ENCODE assay signal across 28 cellular contexts in the genomic region with DNA sequence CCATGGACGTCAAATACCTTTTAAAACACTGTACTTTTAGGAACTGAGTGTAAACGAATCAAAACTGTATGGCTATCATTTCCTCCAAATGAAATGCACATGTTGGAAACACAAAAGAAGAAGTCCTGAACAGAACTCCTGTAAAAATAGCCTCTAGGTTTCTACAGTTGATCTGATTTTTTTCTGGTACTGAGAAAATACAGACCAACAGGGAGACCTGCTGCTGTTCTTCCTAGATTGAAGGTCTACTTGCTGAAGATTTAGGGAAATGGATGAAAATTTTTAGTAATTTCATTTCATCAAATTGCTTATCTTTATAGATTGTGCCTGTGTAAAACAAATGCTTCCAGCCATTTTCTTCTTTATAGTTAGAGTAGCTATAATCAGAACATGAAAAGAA.
"Had no signal": no experiment of that assay in that cellular context is flagged by ENCODE, and none has a peak within 500 bp of the region (broad histone marks: within the 10 kb centered on the region; RNA-seq: fewer than 3 reads in every experiment).

No MANE protein-coding gene starts in this region.

- H3K27me3 ChIP-seq: esophagus muscularis mucosa, heart right ventricle, left lung, right lobe of liver, testis had no signal

- H3K9me3 ChIP-seq: esophagus muscularis mucosa, heart right ventricle, left lung, lower lobe of right lung, mucosa of descending colon, right lobe of liver, testis had no signal

- DNase-seq: activated CD4-positive, alpha-beta memory T cell treated with anti-CD3 and anti-CD28 coated beads for 36 hours; activated CD4-positive, alpha-beta T cell treated with anti-CD3 and anti-CD28 coated beads, Interleukin-2, amount 10 ng/mL, durations not matched to agents 24 days and 14 days; activated CD4-positive, CD25-positive, alpha-beta regulatory T cell treated with anti-CD3 and anti-CD28 coated beads, Interleukin-2, amount 50 U/mL, for 72 hours; activated CD8-positive, alpha-beta memory T cell treated with anti-CD3 and anti-CD28 coated beads, Interleukin-2, amount 50 U/mL, for 4 hours; activated effector memory CD4-positive, alpha-beta T cell treated with anti-CD3 and anti-CD28 coated beads, Interleukin-2, amount 50 U/mL, for 16 hours; activated naive CD4-positive, alpha-beta T cell treated with anti-CD3 and anti-CD28 coated beads, Interleukin-2, amount 10 ng/mL, durations not matched to agents 7 days and 5 days; activated naive CD8-positive, alpha-beta T cell treated with anti-CD3 and anti-CD28 coated beads, Interleukin-2, amount 10 ng/mL, durations not matched to agents 7 days and 5 days; activated T-cell treated with anti-CD3 and anti-CD28 coated beads, Interleukin-2, amount 50 U/mL, for 1 hour; amygdala; foreskin melanocyte; heart right ventricle; left lung; lower lobe of right lung; mesendoderm; mucosa of descending colon; right lobe of liver; stimulated activated CD4-positive, alpha-beta T cell treated with anti-CD3 and anti-CD28 coated beads, Interleukin-12 subunit alpha, Interleukin-12 subunit beta, amount 100 ng/mL, for 4 hours; stimulated activated CD4-positive, alpha-beta T cell treated with anti-CD3 and anti-CD28 coated beads, Interleukin-4, amount 100 ng/mL, for 1 hour; stimulated activated naive CD8-positive, alpha-beta T cell treated with anti-CD3 and anti-CD28 coated beads, Interleukin-15, Interleukin-2, amounts not matched to agents 100 U/mL and 50 U/mL, for 24 hours; T-helper 9 cell; testis; trophoblast cell had no signal

- H3K27me3 Mint-ChIP-seq: activated CD4-positive, alpha-beta memory T cell treated with anti-CD3 and anti-CD28 coated beads for 36 hours; activated CD4-positive, alpha-beta T cell treated with anti-CD3 and anti-CD28 coated beads, Interleukin-2, amount 10 ng/mL, durations not matched to agents 24 days and 14 days; activated naive CD4-positive, alpha-beta T cell treated with anti-CD3 and anti-CD28 coated beads, Interleukin-2, amount 10 ng/mL, durations not matched to agents 7 days and 5 days; activated naive CD8-positive, alpha-beta T cell treated with anti-CD3 and anti-CD28 coated beads, Interleukin-2, amount 10 ng/mL, durations not matched to agents 7 days and 5 days; central memory CD8-positive, alpha-beta T cell; dendritic cell treated with granulocyte-macrophage colony-stimulating factor and Interleukin-4, amounts not matched to agents 40 ng/mL and 50 ng/mL, for 4 days; natural killer cell treated with Interleukin-12 subunit alpha and Interleukin-12 subunit beta and Interleukin-15 and Interleukin-18, amount 100 ng/mL, for 72 hours had no signal

- H3K4me1 ChIP-seq: esophagus muscularis mucosa, heart right ventricle, left lung, lower lobe of right lung, right lobe of liver, testis had no signal

- H3K4me1 Mint-ChIP-seq: activated CD4-positive, alpha-beta T cell treated with anti-CD3 and anti-CD28 coated beads, Interleukin-2, amount 10 ng/mL, durations not matched to agents 24 days and 14 days; activated naive CD4-positive, alpha-beta T cell treated with anti-CD3 and anti-CD28 coated beads, Interleukin-2, amount 10 ng/mL, durations not matched to agents 7 days and 5 days; activated naive CD8-positive, alpha-beta T cell treated with anti-CD3 and anti-CD28 coated beads, Interleukin-2, amount 10 ng/mL, durations not matched to agents 7 days and 5 days; central memory CD8-positive, alpha-beta T cell had no signal

- H3K4me3 ChIP-seq: esophagus muscularis mucosa, heart right ventricle, left lung, lower lobe of right lung, mucosa of descending colon, right lobe of liver, testis had no signal

- H3K9me3 Mint-ChIP-seq: activated CD4-positive, alpha-beta T cell treated with anti-CD3 and anti-CD28 coated beads, Interleukin-2, amount 10 ng/mL, durations not matched to agents 24 days and 14 days; activated naive CD8-positive, alpha-beta T cell treated with anti-CD3 and anti-CD28 coated beads, Interleukin-2, amount 10 ng/mL, durations not matched to agents 7 days and 5 days; activated T-helper 1 cell treated with anti-CD3 and anti-CD28 coated beads, Interleukin-12 subunit alpha, Interleukin-12 subunit beta, Interleukin-2, Interleukin-4 antibody, amounts not matched to agents 30 ng/mL and 10 ng/mL and 1 ng/mL, durations not matched to agents 14 hours and 24 hours and 36 hours; dendritic cell treated with granulocyte-macrophage colony-stimulating factor and Interleukin-4, amounts not matched to agents 40 ng/mL and 50 ng/mL, for 4 days; T-helper 1 cell treated with Interleukin-12 subunit alpha and Interleukin-12 subunit beta and Interleukin-4 antibody, amounts not matched to agents 30 μg/mL and 1 μg/mL, for 36 hours had no signal

- H3K36me3 ChIP-seq: esophagus muscularis mucosa, heart right ventricle, left lung, lower lobe of right lung, right lobe of liver had no signal

- H3K36me3 Mint-ChIP-seq: activated CD4-positive, alpha-beta memory T cell treated with anti-CD3 and anti-CD28 coated beads for 36 hours; activated naive CD4-positive, alpha-beta T cell treated with anti-CD3 and anti-CD28 coated beads, Interleukin-2, amount 10 ng/mL, durations not matched to agents 7 days and 5 days; activated naive CD8-positive, alpha-beta T cell treated with anti-CD3 and anti-CD28 coated beads, Interleukin-2, amount 10 ng/mL, durations not matched to agents 7 days and 5 days; natural killer cell treated with Interleukin-12 subunit alpha and Interleukin-12 subunit beta and Interleukin-15 and Interleukin-18, amount 100 ng/mL, for 72 hours had no signal

- H3K27ac ChIP-seq: esophagus muscularis mucosa, heart right ventricle, left lung, lower lobe of right lung, right lobe of liver, testis had no signal

- H3K27ac Mint-ChIP-seq: activated CD4-positive, alpha-beta memory T cell treated with anti-CD3 and anti-CD28 coated beads for 36 hours; activated CD4-positive, alpha-beta T cell treated with anti-CD3 and anti-CD28 coated beads, Interleukin-2, amount 10 ng/mL, durations not matched to agents 24 days and 14 days; activated naive CD4-positive, alpha-beta T cell treated with anti-CD3 and anti-CD28 coated beads, Interleukin-2, amount 10 ng/mL, durations not matched to agents 7 days and 5 days; activated naive CD8-positive, alpha-beta T cell treated with anti-CD3 and anti-CD28 coated beads, Interleukin-2, amount 10 ng/mL, durations not matched to agents 7 days and 5 days; activated T-helper 1 cell treated with anti-CD3 and anti-CD28 coated beads, Interleukin-12 subunit alpha, Interleukin-12 subunit beta, Interleukin-2, Interleukin-4 antibody, amounts not matched to agents 30 ng/mL and 10 ng/mL and 1 ng/mL, durations not matched to agents 14 hours and 24 hours and 36 hours; dendritic cell treated with granulocyte-macrophage colony-stimulating factor and Interleukin-4, amounts not matched to agents 40 ng/mL and 50 ng/mL, for 4 days; natural killer cell treated with Interleukin-12 subunit alpha and Interleukin-12 subunit beta and Interleukin-15 and Interleukin-18, amount 100 ng/mL, for 72 hours; T-helper 1 cell treated with Interleukin-12 subunit alpha and Interleukin-12 subunit beta and Interleukin-4 antibody, amounts not matched to agents 30 μg/mL and 1 μg/mL, for 36 hours had no signal

- H3K4me3 Mint-ChIP-seq: activated CD4-positive, alpha-beta memory T cell treated with anti-CD3 and anti-CD28 coated beads for 36 hours; activated CD4-positive, alpha-beta T cell treated with anti-CD3 and anti-CD28 coated beads, Interleukin-2, amount 10 ng/mL, durations not matched to agents 24 days and 14 days; activated naive CD4-positive, alpha-beta T cell treated with anti-CD3 and anti-CD28 coated beads, Interleukin-2, amount 10 ng/mL, durations not matched to agents 7 days and 5 days; activated naive CD8-positive, alpha-beta T cell treated with anti-CD3 and anti-CD28 coated beads, Interleukin-2, amount 10 ng/mL, durations not matched to agents 7 days and 5 days; activated T-helper 1 cell treated with anti-CD3 and anti-CD28 coated beads, Interleukin-12 subunit alpha, Interleukin-12 subunit beta, Interleukin-2, Interleukin-4 antibody, amounts not matched to agents 30 ng/mL and 10 ng/mL and 1 ng/mL, durations not matched to agents 14 hours and 24 hours and 36 hours; central memory CD8-positive, alpha-beta T cell; dendritic cell treated with granulocyte-macrophage colony-stimulating factor and Interleukin-4, amounts not matched to agents 40 ng/mL and 50 ng/mL, for 4 days; natural killer cell treated with Interleukin-12 subunit alpha and Interleukin-12 subunit beta and Interleukin-15 and Interleukin-18, amount 100 ng/mL, for 72 hours; T-helper 1 cell treated with Interleukin-12 subunit alpha and Interleukin-12 subunit beta and Interleukin-4 antibody, amounts not matched to agents 30 μg/mL and 1 μg/mL, for 36 hours had no signal
